Comparison of ENCODE assay signal across 1 cellular context in genomic region chr4:118865091-118865708, GRCh38.
TF ChIP-seq lines count a peak whose summit lies in the region.

No MANE protein-coding gene starts in this region.

TF ChIP-seq in endothelial cell of umbilical vein, 7 proteins besides CTCF, POLR2A, EP300 and RAD21 (continued from another document):
- no peak for TF ChIP-seq GATA2 (IDR thresholded peaks at IDR 0.05; ENCODE audit: insufficient read depth, insufficient read length, low read depth, low read length)
- TF ChIP-seq POLR2AphosphoS5 (IDR thresholded peaks at IDR 0.05; ENCODE audit: insufficient read depth, low read depth, low read length) = no peak
- no peak for TF ChIP-seq MYC (IDR thresholded peaks at IDR 0.05; ENCODE audit: low read depth, low read length)
- no peak for TF ChIP-seq EZH2 (IDR thresholded peaks at IDR 0.05; ENCODE audit: borderline replicate concordance, low read depth, low read length, severe bottlenecking)
